1 cellular context compared by ENCODE assay signal in the genomic region with DNA sequence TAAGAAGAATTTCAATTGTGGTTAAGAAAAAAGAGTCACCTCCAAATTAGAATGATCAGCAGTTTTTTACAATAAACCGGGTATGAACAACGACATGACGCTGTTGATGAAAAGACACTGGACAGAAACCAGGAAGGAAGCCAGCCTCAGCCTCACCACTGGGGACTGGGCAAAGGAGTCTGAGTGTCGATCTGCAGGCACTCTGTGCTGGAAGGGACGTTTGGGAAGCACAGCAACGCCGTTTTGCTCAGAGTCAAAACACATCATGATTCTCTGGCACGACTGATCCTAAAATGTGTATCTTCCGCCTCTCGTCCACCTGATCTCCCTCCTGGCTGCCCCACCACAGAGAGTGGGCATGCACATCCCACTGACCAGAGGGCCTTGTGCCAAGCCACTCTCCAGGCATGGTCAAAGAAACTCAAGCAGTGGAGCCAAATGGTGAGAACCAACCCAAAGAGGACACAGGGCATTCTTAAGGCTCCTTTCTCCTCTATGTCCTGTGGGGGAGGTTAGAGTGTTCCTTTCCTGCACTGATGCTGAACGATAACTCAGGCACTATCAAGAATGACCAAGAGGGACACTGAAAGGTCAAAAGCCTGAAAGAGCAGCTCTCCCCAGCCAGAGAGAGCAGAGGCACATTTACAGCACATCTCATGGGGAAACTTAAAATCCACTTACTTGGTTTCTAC.
TF ChIP-seq lines count a peak whose summit lies in the region.

No MANE protein-coding gene starts in this region.

TF ChIP-seq in K562, 482 proteins besides CTCF, POLR2A, EP300 and RAD21 (continued from another document):
- TF ChIP-seq, protein P1, sequence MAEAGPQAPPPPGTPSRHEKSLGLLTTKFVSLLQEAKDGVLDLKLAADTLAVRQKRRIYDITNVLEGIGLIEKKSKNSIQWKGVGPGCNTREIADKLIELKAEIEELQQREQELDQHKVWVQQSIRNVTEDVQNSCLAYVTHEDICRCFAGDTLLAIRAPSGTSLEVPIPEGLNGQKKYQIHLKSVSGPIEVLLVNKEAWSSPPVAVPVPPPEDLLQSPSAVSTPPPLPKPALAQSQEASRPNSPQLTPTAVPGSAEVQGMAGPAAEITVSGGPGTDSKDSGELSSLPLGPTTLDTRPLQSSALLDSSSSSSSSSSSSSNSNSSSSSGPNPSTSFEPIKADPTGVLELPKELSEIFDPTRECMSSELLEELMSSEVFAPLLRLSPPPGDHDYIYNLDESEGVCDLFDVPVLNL (CRISPR knock-in tag; IDR thresholded peaks at IDR 0.05; ENCODE audit: low read depth): no peak
- no peak for TF ChIP-seq ZC3H11A (IDR thresholded peaks at IDR 0.05; ENCODE audit: low read depth, low read length)
- TF ChIP-seq POLR2AphosphoS5 (IDR thresholded peaks at IDR 0.05; ENCODE audit: control insufficient read depth, insufficient read depth, low read depth, low read length): peak; percentile 90
- no peak for TF ChIP-seq ZNF133 (CRISPR knock-in tag; IDR thresholded peaks at IDR 0.05)
- no peak for TF ChIP-seq ZHX1 (conservative IDR thresholded peaks at IDR 0.05; ENCODE audit: low read length)
- TF ChIP-seq, protein P2, sequence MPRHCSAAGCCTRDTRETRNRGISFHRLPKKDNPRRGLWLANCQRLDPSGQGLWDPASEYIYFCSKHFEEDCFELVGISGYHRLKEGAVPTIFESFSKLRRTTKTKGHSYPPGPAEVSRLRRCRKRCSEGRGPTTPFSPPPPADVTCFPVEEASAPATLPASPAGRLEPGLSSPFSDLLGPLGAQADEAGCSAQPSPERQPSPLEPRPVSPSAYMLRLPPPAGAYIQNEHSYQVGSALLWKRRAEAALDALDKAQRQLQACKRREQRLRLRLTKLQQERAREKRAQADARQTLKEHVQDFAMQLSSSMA (CRISPR knock-in tag; IDR thresholded peaks at IDR 0.05): no peak
- peak; percentile 78; the same call in 1 of the 2 replicates for TF ChIP-seq GATAD2B (IDR thresholded peaks at IDR 0.05; ENCODE audit: borderline replicate concordance)
- peak; percentile 78 for TF ChIP-seq MEF2D (tag; conservative IDR thresholded peaks at IDR 0.05; ENCODE audit: low read depth)
- no peak; the same call in 1 of the 2 replicates for TF ChIP-seq BACH1 (tag; IDR thresholded peaks at IDR 0.05)
- TF ChIP-seq, protein P3, sequence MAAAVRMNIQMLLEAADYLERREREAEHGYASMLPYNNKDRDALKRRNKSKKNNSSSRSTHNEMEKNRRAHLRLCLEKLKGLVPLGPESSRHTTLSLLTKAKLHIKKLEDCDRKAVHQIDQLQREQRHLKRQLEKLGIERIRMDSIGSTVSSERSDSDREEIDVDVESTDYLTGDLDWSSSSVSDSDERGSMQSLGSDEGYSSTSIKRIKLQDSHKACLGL (CRISPR knock-in tag; IDR thresholded peaks at IDR 0.05; ENCODE audit: borderline replicate concordance, poor library complexity, severe bottlenecking): no peak
- TF ChIP-seq ETV6 (IDR thresholded peaks at IDR 0.05; ENCODE audit: borderline replicate concordance in 1 of 2, low read depth in 2 of 2, low read length in 1 of 2): 0 out of 4 replicates have a peak, but pooled peaks of 1 of the 2 experiments have one; percentile 19
- no peak for TF ChIP-seq ETV6 (CRISPR knock-in tag; IDR thresholded peaks at IDR 0.05; ENCODE audit: borderline replicate concordance)
- no peak for TF ChIP-seq POLR3A (IDR thresholded peaks at IDR 0.05; ENCODE audit: borderline replicate concordance, extremely low read depth, insufficient read depth, insufficient read length)
- TF ChIP-seq, protein P4, sequence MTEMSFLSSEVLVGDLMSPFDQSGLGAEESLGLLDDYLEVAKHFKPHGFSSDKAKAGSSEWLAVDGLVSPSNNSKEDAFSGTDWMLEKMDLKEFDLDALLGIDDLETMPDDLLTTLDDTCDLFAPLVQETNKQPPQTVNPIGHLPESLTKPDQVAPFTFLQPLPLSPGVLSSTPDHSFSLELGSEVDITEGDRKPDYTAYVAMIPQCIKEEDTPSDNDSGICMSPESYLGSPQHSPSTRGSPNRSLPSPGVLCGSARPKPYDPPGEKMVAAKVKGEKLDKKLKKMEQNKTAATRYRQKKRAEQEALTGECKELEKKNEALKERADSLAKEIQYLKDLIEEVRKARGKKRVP (CRISPR knock-in tag; IDR thresholded peaks at IDR 0.05): 0 out of 2 replicates have a peak, but pooled peaks have one; percentile 36
- no peak for TF ChIP-seq ZFX (CRISPR knock-in tag; IDR thresholded peaks at IDR 0.05)
- TF ChIP-seq ZBTB12 (CRISPR knock-in tag; IDR thresholded peaks at IDR 0.05): no peak
- TF ChIP-seq ATF2 (CRISPR knock-in tag; IDR thresholded peaks at IDR 0.05): no peak
- TF ChIP-seq ZNF282 (CRISPR knock-in tag; IDR thresholded peaks at IDR 0.05): no peak
- no peak for TF ChIP-seq MCM2 (IDR thresholded peaks at IDR 0.05; ENCODE audit: low read depth)
- TF ChIP-seq RFX7 (CRISPR knock-in tag; IDR thresholded peaks at IDR 0.05): no peak
- TF ChIP-seq MYNN (IDR thresholded peaks at IDR 0.05): peak; percentile 84; the same call in 1 of the 2 replicates
- TF ChIP-seq MYNN (CRISPR knock-in tag; IDR thresholded peaks at IDR 0.05): no peak
- TF ChIP-seq PHB (CRISPR knock-in tag; IDR thresholded peaks at IDR 0.05): no peak
- no peak for TF ChIP-seq ZNF77 (CRISPR knock-in tag; IDR thresholded peaks at IDR 0.05)
- TF ChIP-seq SIX5 (IDR thresholded peaks at IDR 0.05; ENCODE audit: borderline replicate concordance in 1 of 2, insufficient read depth in 1 of 2, low read depth in 1 of 2, low read length in 2 of 2): no peak
- no peak for TF ChIP-seq TCF15 (CRISPR knock-in tag; IDR thresholded peaks at IDR 0.05)
- 0 out of 2 replicates have a peak, but pooled peaks have one; percentile 31 for TF ChIP-seq HCFC1 (IDR thresholded peaks at IDR 0.05; ENCODE audit: low read depth, low read length)
- TF ChIP-seq ARID3A (IDR thresholded peaks at IDR 0.05; ENCODE audit: borderline replicate concordance, low read depth, low read length): peak; percentile 80
- peak; percentile 71 for TF ChIP-seq TAL1 (IDR thresholded peaks at IDR 0.05)
- TF ChIP-seq POLR3G (IDR thresholded peaks at IDR 0.05; ENCODE audit: extremely low read depth, insufficient read length, insufficient replicate concordance): no peak
- TF ChIP-seq PTRF (tag; IDR thresholded peaks at IDR 0.05): no peak
- TF ChIP-seq, protein P5, sequence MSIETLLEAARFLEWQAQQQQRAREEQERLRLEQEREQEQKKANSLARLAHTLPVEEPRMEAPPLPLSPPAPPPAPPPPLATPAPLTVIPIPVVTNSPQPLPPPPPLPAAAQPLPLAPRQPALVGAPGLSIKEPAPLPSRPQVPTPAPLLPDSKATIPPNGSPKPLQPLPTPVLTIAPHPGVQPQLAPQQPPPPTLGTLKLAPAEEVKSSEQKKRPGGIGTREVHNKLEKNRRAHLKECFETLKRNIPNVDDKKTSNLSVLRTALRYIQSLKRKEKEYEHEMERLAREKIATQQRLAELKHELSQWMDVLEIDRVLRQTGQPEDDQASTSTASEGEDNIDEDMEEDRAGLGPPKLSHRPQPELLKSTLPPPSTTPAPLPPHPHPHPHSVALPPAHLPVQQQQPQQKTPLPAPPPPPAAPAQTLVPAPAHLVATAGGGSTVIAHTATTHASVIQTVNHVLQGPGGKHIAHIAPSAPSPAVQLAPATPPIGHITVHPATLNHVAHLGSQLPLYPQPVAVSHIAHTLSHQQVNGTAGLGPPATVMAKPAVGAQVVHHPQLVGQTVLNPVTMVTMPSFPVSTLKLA (conservative IDR thresholded peaks at IDR 0.05): 0 out of 4 replicates have a peak, but pooled peaks of 1 of the 2 experiments have one; percentile 38
- no peak for TF ChIP-seq EWSR1 (IDR thresholded peaks at IDR 0.05; ENCODE audit: borderline replicate concordance, low read depth, partially characterized antibody)
TF ChIP-seq in K562: peak in this region for 182.
